In genomic region chr3:33577588-33577987, GRCh38 we compare ENCODE assay signal across 15 cellular contexts.
"Had no signal": no experiment of that assay in that cellular context is flagged by ENCODE, and none has a peak within 500 bp of the region (broad histone marks: within the 10 kb centered on the region; RNA-seq: fewer than 3 reads in every experiment).

No MANE protein-coding gene starts in this region.

- H3K9me3 Mint-ChIP-seq: activated B cell treated with CpG ODN at 0.5 μM for 24 hours; activated CD4-positive, alpha-beta T cell treated with anti-CD3 and anti-CD28 coated beads, Interleukin-2, amount 10 ng/mL, durations not matched to agents 24 days and 14 days; naive thymus-derived CD8-positive, alpha-beta T cell had no signal

- H3K27me3 Mint-ChIP-seq: activated B cell treated with CpG ODN at 0.5 μM for 24 hours; activated CD4-positive, alpha-beta T cell treated with anti-CD3 and anti-CD28 coated beads, Interleukin-2, amount 10 ng/mL, durations not matched to agents 24 days and 14 days; activated naive CD8-positive, alpha-beta T cell; naive thymus-derived CD8-positive, alpha-beta T cell had no signal

- H3K27ac Mint-ChIP-seq: activated B cell treated with CpG ODN at 0.5 μM for 24 hours; activated CD4-positive, alpha-beta T cell treated with anti-CD3 and anti-CD28 coated beads, Interleukin-2, amount 10 ng/mL, durations not matched to agents 24 days and 14 days; activated naive CD8-positive, alpha-beta T cell; naive thymus-derived CD8-positive, alpha-beta T cell had no signal

- FAIRE-seq: islet of Langerhans, TTC549 had no signal

- H3K27ac ChIP-seq: esophagus squamous epithelium had no signal

- H3K9me3 ChIP-seq: esophagus squamous epithelium, mucosa of descending colon had no signal

- DNase-seq: activated B cell treated with CpG ODN at 0.5 μM for 24 hours; activated CD4-positive, alpha-beta T cell treated with anti-CD3 and anti-CD28 coated beads, Interleukin-2, amount 10 ng/mL, durations not matched to agents 24 days and 14 days; activated CD8-positive, alpha-beta memory T cell treated with anti-CD3 and anti-CD28 coated beads, Interleukin-2, amount 50 U/mL, for 48 hours; activated gamma-delta T cell treated with Interleukin-2 at 50 U/mL for 16 hours; amniotic stem cell; caudate nucleus; esophagus squamous epithelium; hippocampal formation; mucosa of descending colon; naive thymus-derived CD8-positive, alpha-beta T cell; stimulated activated CD4-positive, alpha-beta T cell treated with anti-CD3 and anti-CD28 coated beads, Interleukin-12 subunit alpha, Interleukin-12 subunit beta, amount 100 ng/mL, for 4 hours; stimulated activated CD4-positive, alpha-beta T cell treated with anti-CD3 and anti-CD28 coated beads, Interleukin-2, amount 100 ng/mL, for 24 hours had no signal

- H3K4me1 Mint-ChIP-seq: activated CD4-positive, alpha-beta T cell treated with anti-CD3 and anti-CD28 coated beads, Interleukin-2, amount 10 ng/mL, durations not matched to agents 24 days and 14 days; naive thymus-derived CD8-positive, alpha-beta T cell had no signal

- ATAC-seq: mucosa of descending colon; naive thymus-derived CD8-positive, alpha-beta T cell had no signal

- H3K27me3 ChIP-seq: esophagus squamous epithelium had no signal

- H3K4me3 ChIP-seq: esophagus squamous epithelium, mucosa of descending colon had no signal

- H3K4me3 Mint-ChIP-seq: activated B cell treated with CpG ODN at 0.5 μM for 24 hours; activated CD4-positive, alpha-beta T cell treated with anti-CD3 and anti-CD28 coated beads, Interleukin-2, amount 10 ng/mL, durations not matched to agents 24 days and 14 days; activated naive CD8-positive, alpha-beta T cell; naive thymus-derived CD8-positive, alpha-beta T cell had no signal
